Comparison of ENCODE assay signal across 1 cellular context in the genomic region with DNA sequence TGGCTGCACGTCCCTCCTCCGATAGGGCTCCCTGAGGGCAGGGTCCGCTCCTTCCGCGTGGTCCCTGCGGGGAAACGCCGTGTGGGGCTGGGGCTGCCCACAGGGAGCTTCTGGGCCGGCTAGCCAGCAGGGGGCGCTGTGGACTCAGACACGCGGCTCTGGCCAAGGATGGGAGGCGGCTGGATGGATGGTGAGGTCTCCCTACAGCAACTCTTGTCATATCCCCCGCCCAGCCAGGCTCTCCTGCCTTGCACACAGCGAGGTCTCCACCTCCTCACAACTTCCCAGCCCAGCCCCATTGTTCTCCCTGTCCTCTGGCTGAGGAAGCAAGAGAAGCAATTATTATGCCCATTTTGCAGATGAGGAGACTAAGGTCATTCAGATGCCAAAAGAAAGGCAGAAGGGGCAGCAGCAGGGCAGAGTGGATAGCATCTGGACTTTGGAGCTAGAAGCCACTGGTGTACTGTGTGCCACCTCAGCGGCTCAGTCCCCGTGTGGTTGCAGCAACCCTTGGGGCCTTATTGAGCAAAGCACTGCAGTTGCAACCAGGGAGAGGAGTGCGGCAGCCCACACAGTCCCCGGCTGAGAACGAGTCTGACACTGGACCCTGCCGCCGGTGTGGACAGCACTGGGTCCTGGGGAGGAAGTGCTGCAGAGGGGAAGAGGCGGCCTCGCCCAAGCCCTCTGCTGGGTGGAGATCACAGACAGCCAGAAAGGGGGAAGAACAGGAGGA.
A peak's percentile ranks its signal among the peaks of the same experiment; 100 is the strongest.
TF ChIP-seq lines count a peak whose summit lies in the region.

No MANE protein-coding gene starts in this region.

TF ChIP-seq in HepG2, 621 proteins besides CTCF, POLR2A, EP300 and RAD21 (continued from another document and continues in another):
- TF ChIP-seq MTA1 (CRISPR knock-in tag; IDR thresholded peaks at IDR 0.05; ENCODE audit: borderline replicate concordance), result peak; percentile 85; the same call in 1 of the 2 replicates
- TF ChIP-seq SOX6 (IDR thresholded peaks at IDR 0.05), result no peak
- peak; percentile 48 for TF ChIP-seq SOX6 (CRISPR knock-in tag; IDR thresholded peaks at IDR 0.05)
- TF ChIP-seq XRCC5 (optimal IDR thresholded peaks at IDR 0.05; ENCODE audit: low read length), result peak; percentile 49
- no peak for TF ChIP-seq ZNF160 (CRISPR knock-in tag; IDR thresholded peaks at IDR 0.05)
- TF ChIP-seq MEF2D (CRISPR knock-in tag; IDR thresholded peaks at IDR 0.05), result no peak
- TF ChIP-seq, protein P1, sequence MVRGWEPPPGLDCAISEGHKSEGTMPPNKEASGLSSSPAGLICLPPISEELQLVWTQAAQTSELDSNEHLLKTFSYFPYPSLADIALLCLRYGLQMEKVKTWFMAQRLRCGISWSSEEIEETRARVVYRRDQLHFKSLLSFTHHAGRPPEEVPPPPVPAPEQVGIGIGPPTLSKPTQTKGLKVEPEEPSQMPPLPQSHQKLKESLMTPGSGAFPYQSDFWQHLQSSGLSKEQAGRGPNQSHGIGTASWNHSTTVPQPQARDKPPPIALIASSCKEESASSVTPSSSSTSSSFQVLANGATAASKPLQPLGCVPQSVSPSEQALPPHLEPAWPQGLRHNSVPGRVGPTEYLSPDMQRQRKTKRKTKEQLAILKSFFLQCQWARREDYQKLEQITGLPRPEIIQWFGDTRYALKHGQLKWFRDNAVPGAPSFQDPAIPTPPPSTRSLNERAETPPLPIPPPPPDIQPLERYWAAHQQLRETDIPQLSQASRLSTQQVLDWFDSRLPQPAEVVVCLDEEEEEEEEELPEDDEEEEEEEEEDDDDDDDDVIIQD (CRISPR knock-in tag; IDR thresholded peaks at IDR 0.05; ENCODE audit: low read depth), result no peak
- TF ChIP-seq, protein P2, sequence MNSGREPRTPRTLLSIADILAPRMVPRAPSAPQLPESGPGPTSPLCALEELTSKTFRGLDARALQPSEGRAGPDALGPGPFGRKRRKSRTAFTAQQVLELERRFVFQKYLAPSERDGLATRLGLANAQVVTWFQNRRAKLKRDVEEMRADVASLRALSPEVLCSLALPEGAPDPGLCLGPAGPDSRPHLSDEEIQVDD (CRISPR knock-in tag; IDR thresholded peaks at IDR 0.05; ENCODE audit: borderline replicate concordance), result no peak
- no peak for TF ChIP-seq RFX5 (IDR thresholded peaks at IDR 0.05; ENCODE audit: low read depth, low read length)
- TF ChIP-seq NFYB (CRISPR knock-in tag; IDR thresholded peaks at IDR 0.05), result no peak
- no peak for TF ChIP-seq TAF1 (CRISPR knock-in tag; IDR thresholded peaks at IDR 0.05)
- TF ChIP-seq MXI1 (IDR thresholded peaks at IDR 0.05; ENCODE audit: borderline replicate concordance, low read depth, low read length), result peak; percentile 21; the same call in 1 of the 3 replicates
- TF ChIP-seq ZNF530 (CRISPR knock-in tag; IDR thresholded peaks at IDR 0.05; ENCODE audit: low read depth), result no peak
- no peak for TF ChIP-seq RARG (CRISPR knock-in tag; IDR thresholded peaks at IDR 0.05; ENCODE audit: low read depth)
- TF ChIP-seq, protein P3, sequence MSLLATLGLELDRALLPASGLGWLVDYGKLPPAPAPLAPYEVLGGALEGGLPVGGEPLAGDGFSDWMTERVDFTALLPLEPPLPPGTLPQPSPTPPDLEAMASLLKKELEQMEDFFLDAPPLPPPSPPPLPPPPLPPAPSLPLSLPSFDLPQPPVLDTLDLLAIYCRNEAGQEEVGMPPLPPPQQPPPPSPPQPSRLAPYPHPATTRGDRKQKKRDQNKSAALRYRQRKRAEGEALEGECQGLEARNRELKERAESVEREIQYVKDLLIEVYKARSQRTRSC (CRISPR knock-in tag; IDR thresholded peaks at IDR 0.05; ENCODE audit: low read depth), result 0 out of 2 replicates have a peak, but pooled peaks have one; percentile 50
- TF ChIP-seq ZSCAN20 (CRISPR knock-in tag; IDR thresholded peaks at IDR 0.05; ENCODE audit: borderline replicate concordance), result no peak
- no peak for TF ChIP-seq HOXA7 (CRISPR knock-in tag; IDR thresholded peaks at IDR 0.05)
- TF ChIP-seq, protein P4, sequence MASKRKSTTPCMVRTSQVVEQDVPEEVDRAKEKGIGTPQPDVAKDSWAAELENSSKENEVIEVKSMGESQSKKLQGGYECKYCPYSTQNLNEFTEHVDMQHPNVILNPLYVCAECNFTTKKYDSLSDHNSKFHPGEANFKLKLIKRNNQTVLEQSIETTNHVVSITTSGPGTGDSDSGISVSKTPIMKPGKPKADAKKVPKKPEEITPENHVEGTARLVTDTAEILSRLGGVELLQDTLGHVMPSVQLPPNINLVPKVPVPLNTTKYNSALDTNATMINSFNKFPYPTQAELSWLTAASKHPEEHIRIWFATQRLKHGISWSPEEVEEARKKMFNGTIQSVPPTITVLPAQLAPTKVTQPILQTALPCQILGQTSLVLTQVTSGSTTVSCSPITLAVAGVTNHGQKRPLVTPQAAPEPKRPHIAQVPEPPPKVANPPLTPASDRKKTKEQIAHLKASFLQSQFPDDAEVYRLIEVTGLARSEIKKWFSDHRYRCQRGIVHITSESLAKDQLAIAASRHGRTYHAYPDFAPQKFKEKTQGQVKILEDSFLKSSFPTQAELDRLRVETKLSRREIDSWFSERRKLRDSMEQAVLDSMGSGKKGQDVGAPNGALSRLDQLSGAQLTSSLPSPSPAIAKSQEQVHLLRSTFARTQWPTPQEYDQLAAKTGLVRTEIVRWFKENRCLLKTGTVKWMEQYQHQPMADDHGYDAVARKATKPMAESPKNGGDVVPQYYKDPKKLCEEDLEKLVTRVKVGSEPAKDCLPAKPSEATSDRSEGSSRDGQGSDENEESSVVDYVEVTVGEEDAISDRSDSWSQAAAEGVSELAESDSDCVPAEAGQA (IDR thresholded peaks at IDR 0.05; ENCODE audit: low read depth), result no peak
- TF ChIP-seq, protein P4 (CRISPR knock-in tag; IDR thresholded peaks at IDR 0.05; ENCODE audit: borderline replicate concordance), result no peak
- TF ChIP-seq, protein P5, sequence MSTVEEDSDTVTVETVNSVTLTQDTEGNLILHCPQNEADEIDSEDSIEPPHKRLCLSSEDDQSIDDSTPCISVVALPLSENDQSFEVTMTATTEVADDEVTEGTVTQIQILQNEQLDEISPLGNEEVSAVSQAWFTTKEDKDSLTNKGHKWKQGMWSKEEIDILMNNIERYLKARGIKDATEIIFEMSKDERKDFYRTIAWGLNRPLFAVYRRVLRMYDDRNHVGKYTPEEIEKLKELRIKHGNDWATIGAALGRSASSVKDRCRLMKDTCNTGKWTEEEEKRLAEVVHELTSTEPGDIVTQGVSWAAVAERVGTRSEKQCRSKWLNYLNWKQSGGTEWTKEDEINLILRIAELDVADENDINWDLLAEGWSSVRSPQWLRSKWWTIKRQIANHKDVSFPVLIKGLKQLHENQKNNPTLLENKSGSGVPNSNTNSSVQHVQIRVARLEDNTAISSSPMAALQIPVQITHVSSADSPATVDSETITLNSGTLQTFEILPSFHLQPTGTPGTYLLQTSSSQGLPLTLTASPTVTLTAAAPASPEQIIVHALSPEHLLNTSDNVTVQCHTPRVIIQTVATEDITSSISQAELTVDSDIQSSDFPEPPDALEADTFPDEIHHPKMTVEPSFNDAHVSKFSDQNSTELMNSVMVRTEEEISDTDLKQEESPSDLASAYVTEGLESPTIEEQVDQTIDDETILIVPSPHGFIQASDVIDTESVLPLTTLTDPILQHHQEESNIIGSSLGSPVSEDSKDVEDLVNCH (CRISPR knock-in tag; IDR thresholded peaks at IDR 0.05), result no peak
- TF ChIP-seq TEAD3 (CRISPR knock-in tag; optimal IDR thresholded peaks at IDR 0.05; ENCODE audit: borderline replicate concordance), result peak; percentile 13
- no peak for TF ChIP-seq FOXO1 (CRISPR knock-in tag; IDR thresholded peaks at IDR 0.05)
- TF ChIP-seq, protein P6, sequence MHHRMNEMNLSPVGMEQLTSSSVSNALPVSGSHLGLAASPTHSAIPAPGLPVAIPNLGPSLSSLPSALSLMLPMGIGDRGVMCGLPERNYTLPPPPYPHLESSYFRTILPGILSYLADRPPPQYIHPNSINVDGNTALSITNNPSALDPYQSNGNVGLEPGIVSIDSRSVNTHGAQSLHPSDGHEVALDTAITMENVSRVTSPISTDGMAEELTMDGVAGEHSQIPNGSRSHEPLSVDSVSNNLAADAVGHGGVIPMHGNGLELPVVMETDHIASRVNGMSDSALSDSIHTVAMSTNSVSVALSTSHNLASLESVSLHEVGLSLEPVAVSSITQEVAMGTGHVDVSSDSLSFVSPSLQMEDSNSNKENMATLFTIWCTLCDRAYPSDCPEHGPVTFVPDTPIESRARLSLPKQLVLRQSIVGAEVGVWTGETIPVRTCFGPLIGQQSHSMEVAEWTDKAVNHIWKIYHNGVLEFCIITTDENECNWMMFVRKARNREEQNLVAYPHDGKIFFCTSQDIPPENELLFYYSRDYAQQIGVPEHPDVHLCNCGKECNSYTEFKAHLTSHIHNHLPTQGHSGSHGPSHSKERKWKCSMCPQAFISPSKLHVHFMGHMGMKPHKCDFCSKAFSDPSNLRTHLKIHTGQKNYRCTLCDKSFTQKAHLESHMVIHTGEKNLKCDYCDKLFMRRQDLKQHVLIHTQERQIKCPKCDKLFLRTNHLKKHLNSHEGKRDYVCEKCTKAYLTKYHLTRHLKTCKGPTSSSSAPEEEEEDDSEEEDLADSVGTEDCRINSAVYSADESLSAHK (CRISPR knock-in tag; IDR thresholded peaks at IDR 0.05; ENCODE audit: borderline replicate concordance), result no peak
- 0 out of 2 replicates have a peak, but pooled peaks have one; percentile 8 for TF ChIP-seq ETV5 (CRISPR knock-in tag; IDR thresholded peaks at IDR 0.05; ENCODE audit: borderline replicate concordance)
- 0 out of 2 replicates have a peak, but pooled peaks have one; percentile 30 for TF ChIP-seq ZNF772 (CRISPR knock-in tag; IDR thresholded peaks at IDR 0.05)
- peak; percentile 55; the same call in 1 of the 2 replicates for TF ChIP-seq TRIM24 (CRISPR knock-in tag; IDR thresholded peaks at IDR 0.05)
- no peak for TF ChIP-seq NR2F6 (IDR thresholded peaks at IDR 0.05)
- no peak for TF ChIP-seq NR2F6 (CRISPR knock-in tag; IDR thresholded peaks at IDR 0.05)
- no peak for TF ChIP-seq CENPX (CRISPR knock-in tag; IDR thresholded peaks at IDR 0.05)
- no peak for TF ChIP-seq NCOR1 (IDR thresholded peaks at IDR 0.05; ENCODE audit: borderline replicate concordance, low read length)
- 0 out of 2 replicates have a peak, but pooled peaks have one; percentile 62 for TF ChIP-seq ZNF543 (CRISPR knock-in tag; IDR thresholded peaks at IDR 0.05)
- TF ChIP-seq, protein P7, sequence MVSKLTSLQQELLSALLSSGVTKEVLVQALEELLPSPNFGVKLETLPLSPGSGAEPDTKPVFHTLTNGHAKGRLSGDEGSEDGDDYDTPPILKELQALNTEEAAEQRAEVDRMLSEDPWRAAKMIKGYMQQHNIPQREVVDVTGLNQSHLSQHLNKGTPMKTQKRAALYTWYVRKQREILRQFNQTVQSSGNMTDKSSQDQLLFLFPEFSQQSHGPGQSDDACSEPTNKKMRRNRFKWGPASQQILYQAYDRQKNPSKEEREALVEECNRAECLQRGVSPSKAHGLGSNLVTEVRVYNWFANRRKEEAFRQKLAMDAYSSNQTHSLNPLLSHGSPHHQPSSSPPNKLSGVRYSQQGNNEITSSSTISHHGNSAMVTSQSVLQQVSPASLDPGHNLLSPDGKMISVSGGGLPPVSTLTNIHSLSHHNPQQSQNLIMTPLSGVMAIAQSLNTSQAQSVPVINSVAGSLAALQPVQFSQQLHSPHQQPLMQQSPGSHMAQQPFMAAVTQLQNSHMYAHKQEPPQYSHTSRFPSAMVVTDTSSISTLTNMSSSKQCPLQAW (CRISPR knock-in tag; IDR thresholded peaks at IDR 0.05), result no peak
- no peak for TF ChIP-seq ZNF766 (CRISPR knock-in tag; IDR thresholded peaks at IDR 0.05; ENCODE audit: borderline replicate concordance)
- TF ChIP-seq, protein P8, sequence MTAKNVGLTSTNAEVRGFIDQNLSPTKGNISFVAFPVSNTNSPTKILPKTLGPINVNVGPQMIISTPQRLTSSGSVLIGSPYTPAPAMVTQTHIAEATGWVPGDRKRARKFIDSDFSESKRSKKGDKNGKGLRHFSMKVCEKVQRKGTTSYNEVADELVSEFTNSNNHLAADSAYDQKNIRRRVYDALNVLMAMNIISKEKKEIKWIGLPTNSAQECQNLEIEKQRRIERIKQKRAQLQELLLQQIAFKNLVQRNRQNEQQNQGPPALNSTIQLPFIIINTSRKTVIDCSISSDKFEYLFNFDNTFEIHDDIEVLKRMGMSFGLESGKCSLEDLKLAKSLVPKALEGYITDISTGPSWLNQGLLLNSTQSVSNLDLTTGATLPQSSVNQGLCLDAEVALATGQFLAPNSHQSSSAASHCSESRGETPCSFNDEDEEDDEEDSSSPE (CRISPR knock-in tag; IDR thresholded peaks at IDR 0.05), result no peak
- TF ChIP-seq, protein P9, sequence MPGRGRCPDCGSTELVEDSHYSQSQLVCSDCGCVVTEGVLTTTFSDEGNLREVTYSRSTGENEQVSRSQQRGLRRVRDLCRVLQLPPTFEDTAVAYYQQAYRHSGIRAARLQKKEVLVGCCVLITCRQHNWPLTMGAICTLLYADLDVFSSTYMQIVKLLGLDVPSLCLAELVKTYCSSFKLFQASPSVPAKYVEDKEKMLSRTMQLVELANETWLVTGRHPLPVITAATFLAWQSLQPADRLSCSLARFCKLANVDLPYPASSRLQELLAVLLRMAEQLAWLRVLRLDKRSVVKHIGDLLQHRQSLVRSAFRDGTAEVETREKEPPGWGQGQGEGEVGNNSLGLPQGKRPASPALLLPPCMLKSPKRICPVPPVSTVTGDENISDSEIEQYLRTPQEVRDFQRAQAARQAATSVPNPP (CRISPR knock-in tag; IDR thresholded peaks at IDR 0.05), result no peak; the same call in 1 of the 2 replicates
- TF ChIP-seq, protein P10, sequence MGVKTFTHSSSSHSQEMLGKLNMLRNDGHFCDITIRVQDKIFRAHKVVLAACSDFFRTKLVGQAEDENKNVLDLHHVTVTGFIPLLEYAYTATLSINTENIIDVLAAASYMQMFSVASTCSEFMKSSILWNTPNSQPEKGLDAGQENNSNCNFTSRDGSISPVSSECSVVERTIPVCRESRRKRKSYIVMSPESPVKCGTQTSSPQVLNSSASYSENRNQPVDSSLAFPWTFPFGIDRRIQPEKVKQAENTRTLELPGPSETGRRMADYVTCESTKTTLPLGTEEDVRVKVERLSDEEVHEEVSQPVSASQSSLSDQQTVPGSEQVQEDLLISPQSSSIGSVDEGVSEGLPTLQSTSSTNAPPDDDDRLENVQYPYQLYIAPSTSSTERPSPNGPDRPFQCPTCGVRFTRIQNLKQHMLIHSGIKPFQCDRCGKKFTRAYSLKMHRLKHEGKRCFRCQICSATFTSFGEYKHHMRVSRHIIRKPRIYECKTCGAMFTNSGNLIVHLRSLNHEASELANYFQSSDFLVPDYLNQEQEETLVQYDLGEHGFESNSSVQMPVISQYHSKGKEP (CRISPR knock-in tag; IDR thresholded peaks at IDR 0.05), result no peak
- TF ChIP-seq ZNF557 (CRISPR knock-in tag; IDR thresholded peaks at IDR 0.05), result no peak
